In genomic region chr13:66415444-66415843, GRCh38 we compare ENCODE assay signal across 34 cellular contexts.
"Had no signal": no experiment of that assay in that cellular context is flagged by ENCODE, and none has a peak within 500 bp of the region (broad histone marks: within the 10 kb centered on the region; RNA-seq: fewer than 3 reads in every experiment).

No MANE protein-coding gene starts in this region.

- H3K4me1 ChIP-seq: body of pancreas, gastrocnemius medialis, left ventricle myocardium inferior, psoas muscle, thyroid gland, upper lobe of left lung, vagina had no signal

- H3K9me3 ChIP-seq: body of pancreas, gastrocnemius medialis, neutrophil, ovary, psoas muscle, sigmoid colon, thyroid gland, upper lobe of left lung, vagina had no signal

- H3K4me1 Mint-ChIP-seq: activated B cell treated with CpG ODN at 0.5 μM for 24 hours; activated CD8-positive, alpha-beta memory T cell treated with anti-CD3 and anti-CD28 coated beads, Interleukin-2, amount 10 ng/mL, durations not matched to agents 7 days and 5 days; naive thymus-derived CD8-positive, alpha-beta T cell; stimulated activated memory B cell treated with anti-CD40 and anti-IgM and Interleukin-4, amounts not matched to agents 10 μg/mL and 1 μg/mL and 100 μg/mL, for 72 hours; stimulated activated naive CD8-positive, alpha-beta T cell treated with anti-CD3 and anti-CD28 coated beads, Interleukin-15, amount 100 ng/mL, for 72 hours had no signal

- H3K4me3 ChIP-seq: body of pancreas, coronary artery, dorsolateral prefrontal cortex, gastrocnemius medialis, left ventricle myocardium inferior, lung, ovary, psoas muscle, sigmoid colon, smooth muscle cell, thyroid gland, upper lobe of left lung, vagina had no signal

- H3K36me3 Mint-ChIP-seq: activated CD8-positive, alpha-beta memory T cell treated with anti-CD3 and anti-CD28 coated beads, Interleukin-2, amount 10 ng/mL, durations not matched to agents 7 days and 5 days; activated naive CD4-positive, alpha-beta T cell treated with anti-CD3 and anti-CD28 coated beads, Interleukin-2, amount 50 U/mL, for 72 hours; naive thymus-derived CD8-positive, alpha-beta T cell; stimulated activated memory B cell treated with anti-CD40 and anti-IgM and Interleukin-4, amounts not matched to agents 10 μg/mL and 1 μg/mL and 100 μg/mL, for 72 hours had no signal

- DNase-seq: activated B cell treated with CpG ODN at 0.5 μM for 24 hours; activated CD4-positive, alpha-beta T cell treated with anti-CD3 and anti-CD28 coated beads, Interleukin-2, amount 50 U/mL, for 1 hour; activated CD8-positive, alpha-beta memory T cell treated with anti-CD3 and anti-CD28 coated beads, Interleukin-2, amount 10 ng/mL, durations not matched to agents 7 days and 5 days; activated CD8-positive, alpha-beta T cell treated with anti-CD3 and anti-CD28 coated beads for 36 hours; activated naive CD4-positive, alpha-beta T cell; activated T-cell treated with anti-CD3 and anti-CD28 coated beads for 4 hours; activated T-cell treated with anti-CD3 and anti-CD28 coated beads, Interleukin-2, amount 50 U/mL, for 72 hours; aorta; body of pancreas; cerebellar nuclear complex; dorsolateral prefrontal cortex; effector memory CD4-positive, alpha-beta T cell; gastrocnemius medialis; glutamatergic neuron; islet precursor cell; left ventricle myocardium inferior; naive thymus-derived CD8-positive, alpha-beta T cell; ovary; psoas muscle; sigmoid colon; stimulated activated CD4-positive, alpha-beta T cell treated with anti-CD3 and anti-CD28 coated beads, Interleukin-1b, Interleukin-23, amount 100 ng/mL, for 48 hours; stimulated activated CD4-positive, alpha-beta T cell treated with anti-CD3 and anti-CD28 coated beads, Interleukin-4, amount 100 ng/mL, for 4 hours; stimulated activated CD8-positive, alpha-beta memory T cell treated with anti-CD3 and anti-CD28 coated beads, Interleukin-4, amount 100 ng/mL, for 48 hours; stimulated activated naive CD8-positive, alpha-beta T cell treated with anti-CD3 and anti-CD28 coated beads, Interleukin-15, amount 100 ng/mL, for 72 hours; substantia nigra; thyroid gland; upper lobe of left lung had no signal

- ATAC-seq: activated CD8-positive, alpha-beta memory T cell treated with anti-CD3 and anti-CD28 coated beads, Interleukin-2, amount 10 ng/mL, durations not matched to agents 7 days and 5 days; activated CD8-positive, alpha-beta T cell treated with anti-CD3 and anti-CD28 coated beads for 36 hours; activated naive CD4-positive, alpha-beta T cell treated with anti-CD3 and anti-CD28 coated beads, Interleukin-2, amount 50 U/mL, for 72 hours; activated T-cell treated with anti-CD3 and anti-CD28 coated beads, Interleukin-2, amount 50 U/mL, for 72 hours; body of pancreas; gastrocnemius medialis; naive thymus-derived CD8-positive, alpha-beta T cell; psoas muscle; stimulated activated memory B cell treated with anti-CD40 and anti-IgM and Interleukin-4, amounts not matched to agents 10 μg/mL and 1 μg/mL and 100 μg/mL, for 72 hours; stimulated activated naive CD8-positive, alpha-beta T cell treated with anti-CD3 and anti-CD28 coated beads, Interleukin-15, amount 100 ng/mL, for 72 hours had no signal

- H3K4me2 ChIP-seq: smooth muscle cell had no signal

- H3K9me3 Mint-ChIP-seq: activated B cell treated with CpG ODN at 0.5 μM for 24 hours had no signal

- H3K4me3 Mint-ChIP-seq: activated B cell treated with CpG ODN at 0.5 μM for 24 hours; activated CD8-positive, alpha-beta memory T cell treated with anti-CD3 and anti-CD28 coated beads, Interleukin-2, amount 10 ng/mL, durations not matched to agents 7 days and 5 days; activated CD8-positive, alpha-beta T cell treated with anti-CD3 and anti-CD28 coated beads for 36 hours; activated T-cell treated with anti-CD3 and anti-CD28 coated beads, Interleukin-2, amount 50 U/mL, for 72 hours; naive thymus-derived CD8-positive, alpha-beta T cell; stimulated activated memory B cell treated with anti-CD40 and anti-IgM and Interleukin-4, amounts not matched to agents 10 μg/mL and 1 μg/mL and 100 μg/mL, for 72 hours; stimulated activated naive CD8-positive, alpha-beta T cell treated with anti-CD3 and anti-CD28 coated beads, Interleukin-15, amount 100 ng/mL, for 72 hours had no signal

- H3K27ac ChIP-seq: body of pancreas, coronary artery, gastrocnemius medialis, left ventricle myocardium inferior, neutrophil, ovary, psoas muscle, sigmoid colon, thyroid gland, upper lobe of left lung, vagina had no signal

- H3K27ac Mint-ChIP-seq: activated B cell treated with CpG ODN at 0.5 μM for 24 hours; activated CD8-positive, alpha-beta memory T cell treated with anti-CD3 and anti-CD28 coated beads, Interleukin-2, amount 10 ng/mL, durations not matched to agents 7 days and 5 days; activated CD8-positive, alpha-beta T cell treated with anti-CD3 and anti-CD28 coated beads for 36 hours; activated naive CD4-positive, alpha-beta T cell treated with anti-CD3 and anti-CD28 coated beads, Interleukin-2, amount 50 U/mL, for 72 hours; activated T-cell treated with anti-CD3 and anti-CD28 coated beads, Interleukin-2, amount 50 U/mL, for 72 hours; naive thymus-derived CD8-positive, alpha-beta T cell; stimulated activated memory B cell treated with anti-CD40 and anti-IgM and Interleukin-4, amounts not matched to agents 10 μg/mL and 1 μg/mL and 100 μg/mL, for 72 hours; stimulated activated naive CD8-positive, alpha-beta T cell treated with anti-CD3 and anti-CD28 coated beads, Interleukin-15, amount 100 ng/mL, for 72 hours had no signal

- H3K36me3 ChIP-seq: gastrocnemius medialis, left ventricle myocardium inferior, neutrophil, ovary, sigmoid colon, thyroid gland, upper lobe of left lung, vagina had no signal

- H3K27me3 ChIP-seq: body of pancreas, dorsolateral prefrontal cortex, gastrocnemius medialis, neutrophil, ovary, sigmoid colon, thyroid gland, upper lobe of left lung, vagina had no signal

- H3K27me3 Mint-ChIP-seq: activated B cell treated with CpG ODN at 0.5 μM for 24 hours; activated CD8-positive, alpha-beta memory T cell treated with anti-CD3 and anti-CD28 coated beads, Interleukin-2, amount 10 ng/mL, durations not matched to agents 7 days and 5 days; activated CD8-positive, alpha-beta T cell treated with anti-CD3 and anti-CD28 coated beads for 36 hours; naive thymus-derived CD8-positive, alpha-beta T cell; stimulated activated memory B cell treated with anti-CD40 and anti-IgM and Interleukin-4, amounts not matched to agents 10 μg/mL and 1 μg/mL and 100 μg/mL, for 72 hours; stimulated activated naive CD8-positive, alpha-beta T cell treated with anti-CD3 and anti-CD28 coated beads, Interleukin-15, amount 100 ng/mL, for 72 hours had no signal
